ENCODE assay signal across 29 cellular contexts in the genomic region with DNA sequence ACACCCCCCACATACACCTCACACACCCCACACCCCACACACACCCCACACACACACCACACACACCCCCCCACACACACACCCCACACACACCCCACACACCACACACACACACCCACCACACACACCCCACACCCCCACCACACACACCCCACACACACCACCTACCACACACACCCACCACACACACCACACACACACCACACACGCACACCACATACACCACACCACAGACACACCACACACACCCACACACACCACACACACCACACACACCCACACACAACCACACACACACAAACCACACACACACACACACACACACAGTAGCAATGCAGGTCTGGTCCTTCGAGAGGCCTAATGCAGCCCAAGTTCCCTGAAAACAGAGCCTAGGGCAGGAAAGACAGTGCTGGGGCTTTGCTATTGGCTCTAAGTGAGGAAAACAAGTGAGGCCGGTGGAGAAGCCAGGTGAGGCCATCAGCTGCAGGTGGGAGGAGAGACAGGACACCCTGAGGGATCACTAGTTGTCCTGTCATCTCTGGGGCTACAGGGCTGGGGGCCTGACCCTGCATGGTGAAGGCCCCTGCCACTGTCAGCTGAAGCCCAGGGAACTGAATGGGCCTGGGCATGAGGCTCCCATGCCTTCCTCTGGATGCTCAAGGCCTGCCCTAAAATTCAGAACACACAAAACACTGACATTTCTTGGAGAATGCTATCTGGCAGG.
DNase-seq lines count a peak whose midpoint lies in the region; ATAC-seq and TF ChIP-seq lines count a peak whose summit lies in the region.
"Had no signal": no experiment of that assay in that cellular context is flagged by ENCODE, and none has a peak within 500 bp of the region (broad histone marks: within the 10 kb centered on the region; RNA-seq: fewer than 3 reads in every experiment).

No MANE protein-coding gene starts in this region.

- no peaks in the 10 kb centered on the region for H3K9me3 Mint-ChIP-seq in effector memory CD8-positive, alpha-beta T cell
- H3K9me3 Mint-ChIP-seq: activated B cell treated with CpG ODN at 0.5 μM for 24 hours; activated naive CD4-positive, alpha-beta T cell treated with anti-CD3 and anti-CD28 coated beads, Interleukin-2, amount 50 U/mL, for 72 hours; activated T-helper 17 cell treated with anti-CD3 and anti-CD28 coated beads, Interleukin-2, amount 50 U/mL, for 72 hours; HFFc6; IgD-negative memory B cell; stimulated activated naive CD8-positive, alpha-beta T cell treated with anti-CD3 and anti-CD28 coated beads, Interleukin-15, Interleukin-2, amounts not matched to agents 100 ng/mL and 50 ng/mL, for 24 hours had no signal

- no peak overlapping the region for H3K4me3 ChIP-seq in HUES6 (ENCODE audit: low read depth, low read length)
- H3K4me3 ChIP-seq in gastrocnemius medialis, result no peak overlapping the region
- H3K4me3 ChIP-seq in PC-3 (ENCODE audit: low read length), result no peak overlapping the region
- H3K4me3 ChIP-seq: gastroesophageal sphincter, hepatocyte, left lung, Peyer's patch, prostate gland, tibial nerve had no signal

- in situ Hi-C loops in gastrocnemius medialis (cut with MboI; ENCODE audit: low sequenced_read_pairs in 4 of 4), result no loop called here

- peak; percentile 10 for ATAC-seq in effector memory CD8-positive, alpha-beta T cell (replicated peaks)
- ATAC-seq in gastrocnemius medialis (no peak), PC-3 (no peak)
- ATAC-seq: activated naive CD4-positive, alpha-beta T cell treated with anti-CD3 and anti-CD28 coated beads, Interleukin-2, amount 50 U/mL, for 72 hours; activated T-helper 17 cell treated with anti-CD3 and anti-CD28 coated beads, Interleukin-2, amount 50 U/mL, for 72 hours; gastroesophageal sphincter; left lung had no signal

- H3K27me3 Mint-ChIP-seq in effector memory CD8-positive, alpha-beta T cell, result no peaks in the 10 kb centered on the region
- H3K27me3 Mint-ChIP-seq: activated T-helper 17 cell treated with anti-CD3 and anti-CD28 coated beads, Interleukin-2, amount 50 U/mL, for 72 hours; IgD-negative memory B cell; stimulated activated naive CD8-positive, alpha-beta T cell treated with anti-CD3 and anti-CD28 coated beads, Interleukin-15, Interleukin-2, amounts not matched to agents 100 ng/mL and 50 ng/mL, for 24 hours had no signal

- CTCF ChIA-PET in PC-3 (lab: Charles Lee), result interaction anchor here (0.6 kb wide), 1 partner anchor 151 kb away, joined by 3 read pairs; no protein-coding TSS in a partner anchor

- TF ChIP-seq CTCF in gastrocnemius medialis (IDR thresholded peaks at IDR 0.05 in 4 of 5, conservative IDR thresholded peaks at IDR 0.05 in 1 of 5), result no peak
- TF ChIP-seq CTCF in PC-3 (conservative IDR thresholded peaks at IDR 0.05; ENCODE audit: low read depth, low read length), result no peak

- no peaks in the 10 kb centered on the region for H3K27me3 ChIP-seq in HUES6 (ENCODE audit: control insufficient read depth, insufficient read depth, low read length)
- no peaks in the 10 kb centered on the region for H3K27me3 ChIP-seq in gastrocnemius medialis
- no peaks in the 10 kb centered on the region for H3K27me3 ChIP-seq in PC-3 (ENCODE audit: low read length)
- H3K27me3 ChIP-seq: gastroesophageal sphincter, hepatocyte, left lung, Peyer's patch, tibial nerve had no signal

- peak overlapping the region; percentile 44 to 75 for H3K27ac Mint-ChIP-seq in effector memory CD8-positive, alpha-beta T cell
- H3K27ac Mint-ChIP-seq: activated B cell treated with CpG ODN at 0.5 μM for 24 hours; activated naive CD4-positive, alpha-beta T cell treated with anti-CD3 and anti-CD28 coated beads, Interleukin-2, amount 50 U/mL, for 72 hours; activated T-helper 17 cell treated with anti-CD3 and anti-CD28 coated beads, Interleukin-2, amount 50 U/mL, for 72 hours; HFFc6; IgD-negative memory B cell; stimulated activated naive CD8-positive, alpha-beta T cell treated with anti-CD3 and anti-CD28 coated beads, Interleukin-15, Interleukin-2, amounts not matched to agents 100 ng/mL and 50 ng/mL, for 24 hours had no signal

- H4K20me1 ChIP-seq in PC-3 (ENCODE audit: low read length), result no peaks in the 10 kb centered on the region

- POLR2A ChIA-PET in PC-3 (lab: Charles Lee; ENCODE audit: unreplicated experiment), result interaction anchor here (0.5 kb wide), 1 partner anchor 16 kb away, joined by 3 read pairs; no protein-coding TSS in a partner anchor

- no peaks in the 10 kb centered on the region for H3K9me2 ChIP-seq in PC-3 (replicated peaks; ENCODE audit: low read length)

- H2AFZ ChIP-seq in PC-3 (ENCODE audit: low read length), result no peak overlapping the region
- H2AFZ ChIP-seq: hepatocyte had no signal

- DNase-seq in ELF-1 (ENCODE audit: low read depth, low spot score) (peak; percentile 36), gastrocnemius medialis (no peak), PC-3 (no peak), DMS 273 (lab: John Stamatoyannopoulos, UW; ENCODE audit: unreplicated experiment) (no peak), SKM-1 (lab: John Stamatoyannopoulos, UW; ENCODE audit: unreplicated experiment) (no peak)
- no peak for DNase-seq in effector memory CD8-positive, alpha-beta T cell
- DNase-seq: activated B cell treated with CpG ODN at 0.5 μM for 24 hours; activated CD4-positive, alpha-beta T cell treated with anti-CD3 and anti-CD28 coated beads, Interleukin-2, amount 50 U/mL, for 1 hour; anterior cingulate cortex; Caco-2; dermis blood vessel endothelial cell; DND-41; HFFc6; left lung; mesenchymal stem cell; NCI-H1092 treated with DMSO at 0.1 percent for 48 hours; NCI-H187 treated with DMSO at 0.1 percent for 48 hours; NCI-H69; Peyer's patch had no signal

- no peaks in the 10 kb centered on the region for H3F3A ChIP-seq in PC-3 (ENCODE audit: low read length, unreplicated experiment)

- H3K4me1 Mint-ChIP-seq in effector memory CD8-positive, alpha-beta T cell (ENCODE audit: low read depth in 2 of 2), result peaks cover 0 to 9% of the 10 kb centered on the region in 2 donors
- H3K4me1 Mint-ChIP-seq: activated B cell treated with CpG ODN at 0.5 μM for 24 hours; activated T-helper 17 cell treated with anti-CD3 and anti-CD28 coated beads, Interleukin-2, amount 50 U/mL, for 72 hours had no signal

- H3K36me3 ChIP-seq in HUES6 (ENCODE audit: control insufficient read depth, insufficient read depth, low read length) (peaks cover 9% of the 10 kb centered on the region), gastrocnemius medialis (no peaks in the 10 kb centered on the region), PC-3 (ENCODE audit: low read depth, low read length) (peaks cover 16% of the 10 kb centered on the region)
- H3K36me3 ChIP-seq: prostate gland had no signal

- no peak overlapping the region for H3K4me2 ChIP-seq in PC-3 (ENCODE audit: low read length)
- H3K4me2 ChIP-seq: hepatocyte had no signal

- no TSS peak for BruUV-seq in PC-3 (replicated peaks; lab: Mats Ljungman, UMichigan)

- H3K36me3 Mint-ChIP-seq in effector memory CD8-positive, alpha-beta T cell (ENCODE audit: insufficient read depth), result peaks cover 26% of the 10 kb centered on the region
- H3K36me3 Mint-ChIP-seq: activated naive CD4-positive, alpha-beta T cell treated with anti-CD3 and anti-CD28 coated beads, Interleukin-2, amount 50 U/mL, for 72 hours had no signal

- H3K9ac ChIP-seq in HUES6 (ENCODE audit: low read length) (peak overlapping the region; percentile 7), PC-3 (ENCODE audit: low read length) (no peak overlapping the region)

- H3K9me3 ChIP-seq in HUES6 (ENCODE audit: control insufficient read depth, insufficient read depth, low read depth, low read length) (no peaks in the 10 kb centered on the region), gastrocnemius medialis (no peaks in the 10 kb centered on the region), PC-3 (ENCODE audit: low read length) (no peaks in the 10 kb centered on the region)
- H3K9me3 ChIP-seq: Caco-2, gastroesophageal sphincter, left lung, Peyer's patch, prostate gland, tibial nerve had no signal

- intact Hi-C loops in gastrocnemius medialis (cut with DNase I; ENCODE audit: low total_unique reads) (loop anchor here (5.0 kb wide), 2 partner anchors 93 to 243 kb away; a partner anchor contains a TSS), PC-3 (cut with micrococcal nuclease) (loop anchor here (5.0 kb wide), 1 partner anchor 143 kb away; no protein-coding TSS in a partner anchor)

- TF ChIP-seq POLR2A in gastrocnemius medialis (IDR thresholded peaks at IDR 0.05), result no peak

- H3K79me2 ChIP-seq in PC-3 (ENCODE audit: low read length), result no peaks in the 10 kb centered on the region
- H3K79me2 ChIP-seq: hepatocyte had no signal

- no peak overlapping the region for H3K4me3 Mint-ChIP-seq in effector memory CD8-positive, alpha-beta T cell
- H3K4me3 Mint-ChIP-seq: activated B cell treated with CpG ODN at 0.5 μM for 24 hours; activated T-helper 17 cell treated with anti-CD3 and anti-CD28 coated beads, Interleukin-2, amount 50 U/mL, for 72 hours; HFFc6; IgD-negative memory B cell; stimulated activated naive CD8-positive, alpha-beta T cell treated with anti-CD3 and anti-CD28 coated beads, Interleukin-15, Interleukin-2, amounts not matched to agents 100 ng/mL and 50 ng/mL, for 24 hours had no signal

- no peaks in the 10 kb centered on the region for H3K4me1 ChIP-seq in HUES6 (ENCODE audit: control insufficient read depth, insufficient read depth, low read length)
- peaks cover 41 to 50% of the 10 kb centered on the region in 2 donors for H3K4me1 ChIP-seq in gastrocnemius medialis
- H3K4me1 ChIP-seq in PC-3 (ENCODE audit: insufficient read depth, low read length), result peaks cover 19% of the 10 kb centered on the region
- H3K4me1 ChIP-seq: Caco-2, prostate gland had no signal

- H3K27ac ChIP-seq in HUES6 (ENCODE audit: low read depth, low read length), result no peak overlapping the region
- H3K27ac ChIP-seq in gastrocnemius medialis, result peak overlapping the region in 3 of 4 donors; percentile 57 to 77 (median 66)
- H3K27ac ChIP-seq in PC-3 (ENCODE audit: low read length), result no peak overlapping the region
- H3K27ac ChIP-seq: hepatocyte, HL-60, left lung, Peyer's patch, prostate gland, tibial nerve had no signal

Comparison
In these comparisons a context has a peak if more than half of its experiments do, and no peak if none do; other contexts are left out.
1. H3K27ac ChIP-seq: peak in gastrocnemius medialis (3 of 4); none in HUES6 (single experiment) and PC-3 (single experiment).